17 cellular contexts compared by ENCODE assay signal in the genomic region with DNA sequence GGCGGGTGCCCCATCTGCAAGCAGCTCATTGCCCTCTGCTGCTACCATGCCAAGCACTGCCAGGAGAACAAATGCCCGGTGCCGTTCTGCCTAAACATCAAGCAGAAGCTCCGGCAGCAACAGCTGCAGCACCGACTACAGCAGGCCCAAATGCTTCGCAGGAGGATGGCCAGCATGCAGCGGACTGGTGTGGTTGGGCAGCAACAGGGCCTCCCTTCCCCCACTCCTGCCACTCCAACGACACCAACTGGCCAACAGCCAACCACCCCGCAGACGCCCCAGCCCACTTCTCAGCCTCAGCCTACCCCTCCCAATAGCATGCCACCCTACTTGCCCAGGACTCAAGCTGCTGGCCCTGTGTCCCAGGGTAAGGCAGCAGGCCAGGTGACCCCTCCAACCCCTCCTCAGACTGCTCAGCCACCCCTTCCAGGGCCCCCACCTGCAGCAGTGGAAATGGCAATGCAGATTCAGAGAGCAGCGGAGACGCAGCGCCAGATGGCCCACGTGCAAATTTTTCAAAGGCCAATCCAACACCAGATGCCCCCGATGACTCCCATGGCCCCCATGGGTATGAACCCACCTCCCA.
"Had no signal": no experiment of that assay in that cellular context is flagged by ENCODE, and none has a peak within 500 bp of the region (broad histone marks: within the 10 kb centered on the region; RNA-seq: fewer than 3 reads in every experiment).

No MANE protein-coding gene starts in this region.

- H3K27ac ChIP-seq: colonic mucosa, skin epidermis, stomach, thyroid gland had no signal

- H3K4me3 ChIP-seq: colonic mucosa, gastrocnemius medialis, lung, skin epidermis, stomach, thyroid gland had no signal

- H3K4me1 ChIP-seq: colonic mucosa, thyroid gland had no signal

- H3K27me3 ChIP-seq: colonic mucosa, gastrocnemius medialis, stomach, thyroid gland had no signal

- H3K27me3 Mint-ChIP-seq: activated B cell treated with CpG ODN at 0.5 μM for 24 hours; naive thymus-derived CD8-positive, alpha-beta T cell; T-helper 17 cell had no signal

- H3K27ac Mint-ChIP-seq: activated B cell treated with CpG ODN at 0.5 μM for 24 hours had no signal

- DNase-seq: activated B cell treated with CpG ODN at 0.5 μM for 24 hours; activated CD4-positive, alpha-beta T cell treated with anti-CD3 and anti-CD28 coated beads, Interleukin-2, amount 50 U/mL, for 4 hours; activated naive CD4-positive, alpha-beta T cell; aorta; colonic mucosa; effector CD8-positive, alpha-beta T cell; kidney; midbrain; naive thymus-derived CD8-positive, alpha-beta T cell; stimulated activated CD4-positive, alpha-beta T cell treated with anti-CD3 and anti-CD28 coated beads, Interleukin-4, amount 100 ng/mL, for 4 hours; stomach; T-helper 17 cell had no signal

- ATAC-seq: naive thymus-derived CD8-positive, alpha-beta T cell; SK-N-SH treated with all-trans-retinoic acid at 6 μM for 48 hours had no signal

- H3K9me3 ChIP-seq: colonic mucosa, gastrocnemius medialis, stomach, thyroid gland had no signal

- FAIRE-seq: kidney had no signal

- H3K4me3 Mint-ChIP-seq: activated B cell treated with CpG ODN at 0.5 μM for 24 hours; naive thymus-derived CD8-positive, alpha-beta T cell; T-helper 17 cell had no signal

- H3K9me3 Mint-ChIP-seq: activated B cell treated with CpG ODN at 0.5 μM for 24 hours; naive thymus-derived CD8-positive, alpha-beta T cell had no signal
